Comparison of ENCODE assay signal across 29 cellular contexts in genomic region chr1:53414632-53415031, GRCh38. TPM values are rescaled to one million over a fixed set of nuclear protein-coding genes. Genes with fewer than 3 reads are reported as not detected.
DNase-seq lines count a peak whose midpoint lies in the region; ATAC-seq and TF ChIP-seq lines count a peak whose summit lies in the region.
"Had no signal": no experiment of that assay in that cellular context is flagged by ENCODE, and none has a peak within 500 bp of the region (broad histone marks: within the 10 kb centered on the region; RNA-seq: fewer than 3 reads in every experiment).

No MANE protein-coding gene starts in this region.

- no peaks in the 10 kb centered on the region for H3K79me1 ChIP-seq in mesendoderm (ENCODE audit: low read length)

- RAD21 ChIA-PET in HCT116 (lab: Charles Lee; ENCODE audit: low non-redundant PET in 1 of 2, low total read pairs in 2 of 2, uncharacterized antibody in 2 of 2, unreplicated experiment in 2 of 2) = no interaction called here

- intact Hi-C loops in HCT116 (cut with micrococcal nuclease) = no loop called here

- H3K27ac ChIP-seq in HCT116 (ENCODE audit: low read depth, low read length) (no peak overlapping the region; the same call in 1 of the 2 replicates), mesendoderm (ENCODE audit: low read depth, low read length) (no peak overlapping the region)
- H3K27ac ChIP-seq: pancreas, tibial nerve had no signal

- H2BK15ac ChIP-seq in mesendoderm (replicated peaks; ENCODE audit: low read depth) = peak overlapping the region; percentile 20

- peak overlapping the region; percentile 76 for H3K4me2 ChIP-seq in HCT116 (ENCODE audit: low read length)
- no peak overlapping the region for H3K4me2 ChIP-seq in mesendoderm (ENCODE audit: low read length)

- TF ChIP-seq POLR2A in HCT116 (IDR thresholded peaks at IDR 0.05; ENCODE audit: borderline replicate concordance, extremely low read depth, insufficient read depth, insufficient read length) = no peak

- H3K36me3 ChIP-seq in HCT116 (ENCODE audit: control insufficient read depth in 1 of 2, insufficient read depth in 2 of 2, low read length in 2 of 2) = no peaks in the 10 kb centered on the region
- H3K36me3 ChIP-seq in mesendoderm (ENCODE audit: control insufficient read depth, insufficient read depth, low read length) = no peaks in the 10 kb centered on the region
- H3K36me3 ChIP-seq: pancreas, Peyer's patch, tibial nerve had no signal

- no peaks in the 10 kb centered on the region for H3K79me2 ChIP-seq in HCT116 (ENCODE audit: insufficient read depth, low read length)
- no peaks in the 10 kb centered on the region for H3K79me2 ChIP-seq in mesendoderm (ENCODE audit: control insufficient read depth, insufficient read depth, low read length)

- TF ChIP-seq RAD21 in HCT116 (IDR thresholded peaks at IDR 0.05; ENCODE audit: low read depth) = no peak

- no peak overlapping the region for H3K9ac ChIP-seq in HCT116 (ENCODE audit: low read length)
- no peak overlapping the region for H3K9ac ChIP-seq in mesendoderm (ENCODE audit: low read length)

- H3K27ac Mint-ChIP-seq in T-helper 2 cell treated with Interferon-gamma antibody and Interleukin-4, amounts not matched to agents 5 μg/mL and 100 μg/mL, for 36 hours = peak overlapping the region; percentile 99
- H3K27ac Mint-ChIP-seq in activated naive CD8-positive, alpha-beta T cell treated with anti-CD3 and anti-CD28 coated beads for 36 hours = peak overlapping the region; percentile 94
- H3K27ac Mint-ChIP-seq: nephron had no signal

- BruUV-seq in HCT116 (replicated peaks; lab: Mats Ljungman, UMichigan) = no TSS peak

- no peak overlapping the region for H2AFZ ChIP-seq in HCT116 (ENCODE audit: low read depth, low read length, poor library complexity, severe bottlenecking)

- H3K23ac ChIP-seq in mesendoderm (ENCODE audit: low read length) = no peak overlapping the region

- no CpG with 5 or more reads among the region's 4 CpGs for WGBS in mesendoderm (ENCODE audit: extremely low coverage, insufficient coverage, low lambda C conversion rate)

- no peak overlapping the region for H3K4ac ChIP-seq in mesendoderm (ENCODE audit: low read depth, low read length)

- POLR2A ChIA-PET in HCT116 (lab: Charles Lee) = no interaction called here

- no peak for DNase-seq in T-helper 2 cell treated with Interferon-gamma antibody and Interleukin-4, amounts not matched to agents 5 μg/mL and 100 μg/mL, for 36 hours (ENCODE audit: low spot score)
- no peak for DNase-seq in T-helper 2 cell
- no peak for DNase-seq in HCT116 (ENCODE audit: low read depth, low spot score)
- DNase-seq in activated naive CD8-positive, alpha-beta T cell treated with anti-CD3 and anti-CD28 coated beads for 36 hours = no peak
- DNase-seq in mesendoderm = no peak
- DNase-seq in AG08395 (ENCODE audit: low spot score) = no peak
- no peak for DNase-seq in NCI-H1417 (lab: John Stamatoyannopoulos, UW)
- no peak for DNase-seq in effector CD8-positive, alpha-beta T cell (lab: John Stamatoyannopoulos, UW)
- DNase-seq: 8988T; activated CD4-positive, CD25-positive, alpha-beta regulatory T cell; DMS153; GOT3; left ventricle myocardium superior; NCI-H1105 treated with DMSO at 0.1 percent for 48 hours; NCI-H2081; NCI-H2227 treated with DMSO at 0.1 percent for 48 hours; NCI-H526 treated with DMSO at 0.1 percent for 48 hours; pancreas; Peyer's patch; retina; SIG-M5; small intestine had no signal

- no peaks in the 10 kb centered on the region for H3K27me3 Mint-ChIP-seq in T-helper 2 cell treated with Interferon-gamma antibody and Interleukin-4, amounts not matched to agents 5 μg/mL and 100 μg/mL, for 36 hours (ENCODE audit: low read depth)
- H3K27me3 Mint-ChIP-seq in activated naive CD8-positive, alpha-beta T cell treated with anti-CD3 and anti-CD28 coated beads for 36 hours = no peaks in the 10 kb centered on the region

- H2AK5ac ChIP-seq in mesendoderm (ENCODE audit: low read length) = peak overlapping the region; percentile 47

- H3K4me3 ChIP-seq in HCT116 (replicated peaks in 1 of 2; ENCODE audit: low read depth in 1 of 2, low read length in 2 of 2) (no peak overlapping the region), mesendoderm (ENCODE audit: low read length) (no peak overlapping the region)
- H3K4me3 ChIP-seq: pancreas, Peyer's patch, tibial nerve had no signal

- H3K9me3 ChIP-seq in HCT116 (ENCODE audit: control insufficient read depth in 1 of 2, insufficient read depth in 1 of 2, low read depth in 1 of 2, low read length in 2 of 2) = no peaks in the 10 kb centered on the region
- H3K9me3 ChIP-seq: pancreas, Peyer's patch, tibial nerve had no signal

- CTCF ChIA-PET in HCT116 (lab: Charles Lee) = no interaction called here

- H3K9me3 Mint-ChIP-seq in T-helper 2 cell treated with Interferon-gamma antibody and Interleukin-4, amounts not matched to agents 5 μg/mL and 100 μg/mL, for 36 hours = no peaks in the 10 kb centered on the region
- no peaks in the 10 kb centered on the region for H3K9me3 Mint-ChIP-seq in activated naive CD8-positive, alpha-beta T cell treated with anti-CD3 and anti-CD28 coated beads for 36 hours
- H3K9me3 Mint-ChIP-seq: brain, nephron had no signal

- H3K27me3 ChIP-seq in HCT116 (ENCODE audit: insufficient read depth, low read length) (no peaks in the 10 kb centered on the region), mesendoderm (ENCODE audit: insufficient read depth, low read length, poor library complexity) (no peaks in the 10 kb centered on the region)
- H3K27me3 ChIP-seq: pancreas, Peyer's patch had no signal

- ATAC-seq in HCT116 = no peak
- ATAC-seq: left ventricle myocardium superior, pancreas had no signal

- peak overlapping the region; percentile 44 for H2BK5ac ChIP-seq in mesendoderm (ENCODE audit: low read length)

- H3K56ac ChIP-seq in mesendoderm (ENCODE audit: low read length) = peak overlapping the region; percentile 49

- H3K9me2 ChIP-seq in HCT116 (ENCODE audit: insufficient read depth) = no peaks in the 10 kb centered on the region

- no peak overlapping the region for H4K8ac ChIP-seq in mesendoderm (ENCODE audit: low read depth, low read length)

- H3K4me1 ChIP-seq in HCT116 (ENCODE audit: control insufficient read depth in 1 of 2, insufficient read depth in 2 of 2, low read length in 2 of 2) (peaks cover 33 to 69% of the 10 kb centered on the region in 2 experiments), mesendoderm (ENCODE audit: control insufficient read depth, low read depth, low read length) (peaks cover 21% of the 10 kb centered on the region)
- H3K4me1 ChIP-seq: pancreas, Peyer's patch had no signal

- H2BK120ac ChIP-seq in mesendoderm (ENCODE audit: low read depth, low read length) = peak overlapping the region; percentile 8

- no peaks in the 10 kb centered on the region for H3K36me3 Mint-ChIP-seq in T-helper 2 cell treated with Interferon-gamma antibody and Interleukin-4, amounts not matched to agents 5 μg/mL and 100 μg/mL, for 36 hours (ENCODE audit: low read depth)
- no peaks in the 10 kb centered on the region for H3K36me3 Mint-ChIP-seq in activated naive CD8-positive, alpha-beta T cell treated with anti-CD3 and anti-CD28 coated beads for 36 hours
- H3K36me3 Mint-ChIP-seq: brain had no signal

- H4K20me1 ChIP-seq in HCT116 (ENCODE audit: insufficient read depth) = no peaks in the 10 kb centered on the region

- H3K4me3 Mint-ChIP-seq in T-helper 2 cell treated with Interferon-gamma antibody and Interleukin-4, amounts not matched to agents 5 μg/mL and 100 μg/mL, for 36 hours = no peak overlapping the region
- no peak overlapping the region for H3K4me3 Mint-ChIP-seq in activated naive CD8-positive, alpha-beta T cell treated with anti-CD3 and anti-CD28 coated beads for 36 hours
- H3K4me3 Mint-ChIP-seq: brain, nephron had no signal

- TF ChIP-seq CTCF in HCT116 (IDR thresholded peaks at IDR 0.05 in 2 of 3, conservative IDR thresholded peaks at IDR 0.05 in 1 of 3; ENCODE audit: borderline replicate concordance in 1 of 3, insufficient read depth in 1 of 3, low read depth in 2 of 3, low read length in 2 of 3) = no peak

- peak overlapping the region; percentile 35 for H3K18ac ChIP-seq in mesendoderm (ENCODE audit: low read length)

- H3K4me1 Mint-ChIP-seq in T-helper 2 cell treated with Interferon-gamma antibody and Interleukin-4, amounts not matched to agents 5 μg/mL and 100 μg/mL, for 36 hours (ENCODE audit: low read depth) = peaks cover 39% of the 10 kb centered on the region
- H3K4me1 Mint-ChIP-seq in activated naive CD8-positive, alpha-beta T cell treated with anti-CD3 and anti-CD28 coated beads for 36 hours = peaks cover 57% of the 10 kb centered on the region

- H4K5ac ChIP-seq in mesendoderm (ENCODE audit: low read length) = no peak overlapping the region

TF ChIP-seq in HCT116, 20 proteins besides CTCF, POLR2A, EP300 and RAD21:
- TF ChIP-seq FOSL1 (IDR thresholded peaks at IDR 0.05; ENCODE audit: low read depth) (no peak), ZBTB33 (IDR thresholded peaks at IDR 0.05; ENCODE audit: extremely low read depth, insufficient replicate concordance, low read length) (no peak)

RNA-seq across cellular contexts. Expression of gene DMRTB1, which starts 44.6 kb away (rescaled TPM):
- not detected for total RNA-seq in HCT116 (2021; ENCODE audit: unreplicated experiment)
- polyA plus RNA-seq in HCT116 (2012) = not detected in 2 replicates
- not detected for total RNA-seq in activated naive CD8-positive, alpha-beta T cell treated with anti-CD3 and anti-CD28 coated beads for 36 hours
- 0.60 TPM for polyA plus RNA-seq in mesendoderm (2013, experiment 1 of 2)
- 0.53 TPM for polyA plus RNA-seq in mesendoderm (2013, experiment 2 of 2)
- total RNA-seq: epithelial cell of proximal tubule, left ventricle myocardium superior, MCF 10A, pancreas, Peyer's patch, tibial nerve had no signal
- polyA plus RNA-seq: adipose tissue, keratinocyte, pancreas, small intestine had no signal
